15 cellular contexts compared by ENCODE assay signal in the genomic region with DNA sequence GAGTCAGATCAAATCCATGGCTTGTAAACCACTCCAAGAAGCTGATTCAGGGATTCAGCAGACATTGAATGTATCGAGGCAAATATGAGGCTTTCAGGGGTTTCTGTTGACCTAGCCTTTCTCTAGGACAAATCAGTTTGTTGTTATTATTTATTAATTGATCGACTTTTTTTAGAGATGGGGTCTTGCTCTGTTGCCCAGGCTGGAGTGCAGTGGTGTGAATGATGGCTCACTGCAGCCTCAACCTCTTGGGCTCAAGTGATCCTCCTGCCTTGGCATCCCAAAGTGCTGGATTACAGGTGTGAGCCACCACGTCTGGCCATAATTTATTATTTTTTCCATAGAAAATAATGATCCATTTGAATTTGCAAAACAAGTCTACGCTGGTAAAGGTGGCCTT. TPM values are rescaled to one million over a fixed set of nuclear protein-coding genes. Genes with fewer than 3 reads are reported as not detected.
DNase-seq lines count a peak whose midpoint lies in the region; ATAC-seq and TF ChIP-seq lines count a peak whose summit lies in the region.
"Had no signal": no experiment of that assay in that cellular context is flagged by ENCODE, and none has a peak within 500 bp of the region (broad histone marks: within the 10 kb centered on the region; RNA-seq: fewer than 3 reads in every experiment).

No MANE protein-coding gene starts in this region.

- H3K4me3 Mint-ChIP-seq in T-helper 1 cell treated with Interleukin-12 subunit alpha and Interleukin-12 subunit beta and Interleukin-4 antibody, amounts not matched to agents 30 μg/mL and 1 μg/mL, for 36 hours = no peak overlapping the region
- H3K4me3 Mint-ChIP-seq in CD14-positive monocyte = no peak overlapping the region
- H3K4me3 Mint-ChIP-seq in activated T-helper 1 cell treated with anti-CD3 and anti-CD28 coated beads, Interleukin-12 subunit alpha, Interleukin-12 subunit beta, Interleukin-2, Interleukin-4 antibody, amounts not matched to agents 30 ng/mL and 10 ng/mL and 1 ng/mL, durations not matched to agents 14 hours and 24 hours and 36 hours = no peak overlapping the region
- H3K4me3 Mint-ChIP-seq in effector memory CD8-positive, alpha-beta T cell = no peak overlapping the region

- H3K27me3 Mint-ChIP-seq in T-helper 1 cell treated with Interleukin-12 subunit alpha and Interleukin-12 subunit beta and Interleukin-4 antibody, amounts not matched to agents 30 μg/mL and 1 μg/mL, for 36 hours (ENCODE audit: low read depth) = no peaks in the 10 kb centered on the region
- H3K27me3 Mint-ChIP-seq in CD14-positive monocyte (ENCODE audit: low read depth in 3 of 3) = peaks cover 2 to 10% (median 2%) of the 10 kb centered on the region in 3 donors
- H3K27me3 Mint-ChIP-seq in activated T-helper 1 cell treated with anti-CD3 and anti-CD28 coated beads, Interleukin-12 subunit alpha, Interleukin-12 subunit beta, Interleukin-2, Interleukin-4 antibody, amounts not matched to agents 30 ng/mL and 10 ng/mL and 1 ng/mL, durations not matched to agents 14 hours and 24 hours and 36 hours (ENCODE audit: insufficient read depth) = no peaks in the 10 kb centered on the region
- no peaks in the 10 kb centered on the region for H3K27me3 Mint-ChIP-seq in effector memory CD8-positive, alpha-beta T cell

- intact Hi-C loops in CD14-positive monocyte (cut with micrococcal nuclease) = no loop called here
- intact Hi-C loops in activated T-helper 1 cell treated with anti-CD3 and anti-CD28 coated beads, Interleukin-12 subunit alpha, Interleukin-12 subunit beta, Interleukin-2, Interleukin-4 antibody, amounts not matched to agents 30 ng/mL and 10 ng/mL and 1 ng/mL, durations not matched to agents 14 hours and 24 hours and 36 hours (cut with micrococcal nuclease) = loop anchor here (1.0 kb wide), 1 partner anchor 26 kb away; no protein-coding TSS in a partner anchor

- peaks cover 3% of the 10 kb centered on the region for H3K36me3 Mint-ChIP-seq in T-helper 1 cell treated with Interleukin-12 subunit alpha and Interleukin-12 subunit beta and Interleukin-4 antibody, amounts not matched to agents 30 μg/mL and 1 μg/mL, for 36 hours (ENCODE audit: low read depth)
- peaks cover 3 to 7% of the 10 kb centered on the region in 2 donors for H3K36me3 Mint-ChIP-seq in CD14-positive monocyte
- H3K36me3 Mint-ChIP-seq in activated T-helper 1 cell treated with anti-CD3 and anti-CD28 coated beads, Interleukin-12 subunit alpha, Interleukin-12 subunit beta, Interleukin-2, Interleukin-4 antibody, amounts not matched to agents 30 ng/mL and 10 ng/mL and 1 ng/mL, durations not matched to agents 14 hours and 24 hours and 36 hours (ENCODE audit: low read depth) = peaks cover 7% of the 10 kb centered on the region
- no peaks in the 10 kb centered on the region for H3K36me3 Mint-ChIP-seq in effector memory CD8-positive, alpha-beta T cell (ENCODE audit: insufficient read depth)

- peaks cover 45% of the 10 kb centered on the region for H3K4me1 Mint-ChIP-seq in T-helper 1 cell treated with Interleukin-12 subunit alpha and Interleukin-12 subunit beta and Interleukin-4 antibody, amounts not matched to agents 30 μg/mL and 1 μg/mL, for 36 hours (ENCODE audit: low read depth)
- H3K4me1 Mint-ChIP-seq in CD14-positive monocyte = peaks cover 67% of the 10 kb centered on the region
- H3K4me1 Mint-ChIP-seq in activated T-helper 1 cell treated with anti-CD3 and anti-CD28 coated beads, Interleukin-12 subunit alpha, Interleukin-12 subunit beta, Interleukin-2, Interleukin-4 antibody, amounts not matched to agents 30 ng/mL and 10 ng/mL and 1 ng/mL, durations not matched to agents 14 hours and 24 hours and 36 hours (ENCODE audit: low read depth) = peaks cover 61% of the 10 kb centered on the region
- peaks cover 24 to 43% of the 10 kb centered on the region in 2 donors for H3K4me1 Mint-ChIP-seq in effector memory CD8-positive, alpha-beta T cell (ENCODE audit: low read depth in 2 of 2)

- TF ChIP-seq CTCF in CD14-positive monocyte (IDR thresholded peaks at IDR 0.05) (no peak), omental fat pad (IDR thresholded peaks at IDR 0.05) (no peak)

- H3K27ac Mint-ChIP-seq in T-helper 1 cell treated with Interleukin-12 subunit alpha and Interleukin-12 subunit beta and Interleukin-4 antibody, amounts not matched to agents 30 μg/mL and 1 μg/mL, for 36 hours = peak overlapping the region; percentile 31
- peak overlapping the region in 5 of 7 donors; percentile 43 to 94 (median 93) for H3K27ac Mint-ChIP-seq in CD14-positive monocyte
- H3K27ac Mint-ChIP-seq in activated T-helper 1 cell treated with anti-CD3 and anti-CD28 coated beads, Interleukin-12 subunit alpha, Interleukin-12 subunit beta, Interleukin-2, Interleukin-4 antibody, amounts not matched to agents 30 ng/mL and 10 ng/mL and 1 ng/mL, durations not matched to agents 14 hours and 24 hours and 36 hours = peak overlapping the region; percentile 71
- H3K27ac Mint-ChIP-seq in effector memory CD8-positive, alpha-beta T cell = peak overlapping the region; percentile 26 to 90

- no peaks in the 10 kb centered on the region for H3K9me3 Mint-ChIP-seq in T-helper 1 cell treated with Interleukin-12 subunit alpha and Interleukin-12 subunit beta and Interleukin-4 antibody, amounts not matched to agents 30 μg/mL and 1 μg/mL, for 36 hours
- peaks cover 0 to 11% (median 8%) of the 10 kb centered on the region in 7 donors for H3K9me3 Mint-ChIP-seq in CD14-positive monocyte
- no peaks in the 10 kb centered on the region for H3K9me3 Mint-ChIP-seq in activated T-helper 1 cell treated with anti-CD3 and anti-CD28 coated beads, Interleukin-12 subunit alpha, Interleukin-12 subunit beta, Interleukin-2, Interleukin-4 antibody, amounts not matched to agents 30 ng/mL and 10 ng/mL and 1 ng/mL, durations not matched to agents 14 hours and 24 hours and 36 hours
- no peaks in the 10 kb centered on the region for H3K9me3 Mint-ChIP-seq in effector memory CD8-positive, alpha-beta T cell

- no peak for ATAC-seq in effector memory CD8-positive, alpha-beta T cell (replicated peaks)
- no peak for ATAC-seq in omental fat pad (ENCODE audit: low FRiP score)

- DNase-seq in T-helper 1 cell (no peak), CD14-positive monocyte (ENCODE audit: low spot score) (no peak), omental fat pad (ENCODE audit: low spot score) (no peak), SW480 (ENCODE audit: low spot score) (no peak), SHP77 (lab: John Stamatoyannopoulos, UW) (no peak)
- DNase-seq in activated T-helper 1 cell treated with anti-CD3 and anti-CD28 coated beads, Interleukin-12 subunit alpha, Interleukin-12 subunit beta, Interleukin-2, Interleukin-4 antibody, amounts not matched to agents 30 ng/mL and 10 ng/mL and 1 ng/mL, durations not matched to agents 14 hours and 24 hours and 36 hours (ENCODE audit: low spot score) = no peak
- no peak for DNase-seq in effector memory CD8-positive, alpha-beta T cell
- DNase-seq: DMS79 treated with DMSO at 0.1 percent for 48 hours, NCI-H1417 treated with DMSO at 0.1 percent for 48 hours, NCI-H2029, NCI-H2171 treated with DMSO at 0.1 percent for 48 hours, NCI-H774, Peyer's patch, SHP77 treated with DMSO at 0.1 percent for 48 hours had no signal

RNA-seq across cellular contexts. Expression of a gene that starts 27.0 kb away (rescaled TPM):
- polyA plus RNA-seq in CD14-positive monocyte = 1 to 10 TPM; 1.5 to 1.9 TPM
- total RNA-seq in activated T-helper 1 cell treated with anti-CD3 and anti-CD28 coated beads, Interleukin-12 subunit alpha, Interleukin-12 subunit beta, Interleukin-2, Interleukin-4 antibody, amounts not matched to agents 30 ng/mL and 10 ng/mL and 1 ng/mL, durations not matched to agents 14 hours and 24 hours and 36 hours = 230 and 234 TPM in 2 replicates
- 1 to 10 TPM; 1.4 to 8.5 (median 6.8) TPM for total RNA-seq in omental fat pad

RNA-seq across cellular contexts. Expression of a gene that starts 37.3 kb away (rescaled TPM):
- polyA plus RNA-seq in CD14-positive monocyte = 100 to 1,000 TPM in 1 of 2 donors, 10 to 100 TPM in 1; 97.2 to 104 TPM
- total RNA-seq in activated T-helper 1 cell treated with anti-CD3 and anti-CD28 coated beads, Interleukin-12 subunit alpha, Interleukin-12 subunit beta, Interleukin-2, Interleukin-4 antibody, amounts not matched to agents 30 ng/mL and 10 ng/mL and 1 ng/mL, durations not matched to agents 14 hours and 24 hours and 36 hours = 21.2 and 26.9 TPM in 2 replicates
- 10 to 100 TPM; 16.3 to 21.0 (median 18.5) TPM for total RNA-seq in omental fat pad

Comparison
In these comparisons a context has a peak if more than half of its experiments do, and no peak if none do; other contexts are left out.
1. H3K27ac Mint-ChIP-seq: peak in every context shown above with its lines; median percentile 93 in CD14-positive monocyte; 71 in activated T-helper 1 cell treated with anti-CD3 and anti-CD28 coated beads, Interleukin-12 subunit alpha, Interleukin-12 subunit beta, Interleukin-2, Interleukin-4 antibody, amounts not matched to agents 30 ng/mL and 10 ng/mL and 1 ng/mL, durations not matched to agents 14 hours and 24 hours and 36 hours; 58 in effector memory CD8-positive, alpha-beta T cell; 31 in T-helper 1 cell treated with Interleukin-12 subunit alpha and Interleukin-12 subunit beta and Interleukin-4 antibody, amounts not matched to agents 30 μg/mL and 1 μg/mL, for 36 hours.
2. RNA of a gene that starts 27.0 kb away (total RNA-seq): 230 to 234 TPM in activated T-helper 1 cell treated with anti-CD3 and anti-CD28 coated beads, Interleukin-12 subunit alpha, Interleukin-12 subunit beta, Interleukin-2, Interleukin-4 antibody, amounts not matched to agents 30 ng/mL and 10 ng/mL and 1 ng/mL, durations not matched to agents 14 hours and 24 hours and 36 hours; 1.4 to 8.5 TPM in omental fat pad; every median in the first group is over 10 times any median in the second.